In the genomic region with DNA sequence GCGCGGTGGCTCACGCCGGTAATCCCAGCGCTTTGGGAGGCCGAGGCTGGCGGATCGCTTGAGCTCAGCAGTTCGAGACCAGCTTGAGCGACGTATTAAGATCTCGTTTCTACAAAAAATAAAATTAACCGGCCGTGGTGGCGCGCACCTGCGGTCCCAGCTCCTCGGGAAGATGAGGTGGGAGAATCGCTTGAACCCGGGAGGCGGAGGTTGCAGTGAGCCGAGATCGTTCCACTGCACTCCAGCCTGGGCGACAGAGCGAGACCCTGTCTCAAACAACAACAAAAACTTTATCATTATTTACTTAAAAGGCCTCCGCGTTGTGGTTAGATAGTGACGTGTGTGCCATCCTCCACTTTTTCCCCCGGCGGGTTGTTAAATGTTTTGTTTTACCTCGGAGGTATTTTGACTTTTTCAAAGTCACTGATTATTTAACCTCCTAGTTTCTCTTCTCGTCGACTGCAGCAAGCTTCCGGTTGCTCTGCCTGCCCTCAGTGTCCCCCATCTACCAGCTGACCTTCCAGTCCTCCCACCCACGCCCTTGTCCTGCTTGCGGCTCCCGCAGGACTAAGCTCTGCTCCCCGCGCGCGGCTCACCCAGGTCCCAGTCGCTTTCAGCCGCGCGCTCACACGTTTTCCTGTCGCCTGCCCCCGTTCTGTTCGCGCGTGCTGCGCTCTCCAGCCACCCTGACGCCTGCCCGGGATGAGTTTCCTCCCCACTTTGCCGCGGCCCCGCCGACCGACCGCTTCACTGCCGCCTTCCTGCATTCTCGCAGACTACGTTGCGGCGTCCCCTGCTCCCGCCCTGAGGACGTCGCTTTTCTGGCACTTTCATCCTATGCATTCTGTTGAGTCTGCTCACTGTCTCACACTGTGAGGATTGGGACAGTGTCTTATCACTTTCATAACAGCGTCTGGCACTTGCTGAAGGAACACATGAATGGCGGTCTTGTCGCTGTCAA, we compare ENCODE assay signal across 8 cellular contexts. TPM values are rescaled to one million over a fixed set of nuclear protein-coding genes. Genes with fewer than 3 reads are reported as not detected.
DNase-seq lines count a peak whose midpoint lies in the region; ATAC-seq lines count a peak whose summit lies in the region.

No MANE protein-coding gene starts in this region.

- whole genome bisulfite sequencing in esophagus, 2 donors, result 1% methylated on average over 71 of the region's 71 CpGs

- H3K9me3 ChIP-seq in CD4-positive, CD25-positive, alpha-beta regulatory T cell (ENCODE audit: control insufficient read depth in 2 of 2, low read length in 2 of 2), result no peaks in the 10 kb centered on the region
- H3K9me3 ChIP-seq in HUES48 (ENCODE audit: control insufficient read depth, insufficient read depth, low read length) (no peaks in the 10 kb centered on the region), esophagus (ENCODE audit: control insufficient read depth in 2 of 2, insufficient read depth in 1 of 2, low read depth in 1 of 2, low read length in 1 of 2) (no peaks in the 10 kb centered on the region), muscle layer of duodenum (ENCODE audit: control insufficient read depth in 1 of 2, low read length in 2 of 2) (no peaks in the 10 kb centered on the region)

- H3K4me3 Mint-ChIP-seq in CD4-positive, CD25-positive, alpha-beta regulatory T cell, result peak overlapping the region; percentile 97 to 99 (median 98)

- ATAC-seq in CD4-positive, CD25-positive, alpha-beta regulatory T cell (ENCODE audit: low read depth in 2 of 2), result peak in 1 of 2 donors; percentile 0
- ATAC-seq in GM19395 (IDR thresholded peaks at IDR 0.05; ENCODE audit: unreplicated experiment), result peak; percentile 32

- H3K27ac ChIP-seq in CD4-positive, CD25-positive, alpha-beta regulatory T cell (ENCODE audit: insufficient read depth, low read length, poor library complexity, severe bottlenecking), result peak overlapping the region; percentile 96
- H3K27ac ChIP-seq in HUES48 (ENCODE audit: low read depth, low read length), result peak overlapping the region; percentile 49
- peak overlapping the region; percentile 93 to 96 for H3K27ac ChIP-seq in esophagus (ENCODE audit: low read depth in 2 of 2, low read length in 1 of 2)
- H3K27ac ChIP-seq in muscle layer of duodenum (ENCODE audit: low read length), result peak overlapping the region; percentile 97

- no peaks in the 10 kb centered on the region for H3K36me3 Mint-ChIP-seq in CD4-positive, CD25-positive, alpha-beta regulatory T cell

- peaks cover 19 to 42% (median 34%) of the 10 kb centered on the region in 4 donors for H3K4me1 Mint-ChIP-seq in CD4-positive, CD25-positive, alpha-beta regulatory T cell

- H3K4me1 ChIP-seq in CD4-positive, CD25-positive, alpha-beta regulatory T cell (ENCODE audit: control insufficient read depth, insufficient read depth, low read length, poor library complexity, severe bottlenecking), result peaks cover 39% of the 10 kb centered on the region
- H3K4me1 ChIP-seq in HUES48 (ENCODE audit: control insufficient read depth, insufficient read depth, low read length), result peaks cover 30% of the 10 kb centered on the region
- no peaks in the 10 kb centered on the region for H3K4me1 ChIP-seq in esophagus (ENCODE audit: control insufficient read depth in 2 of 2, insufficient read depth in 2 of 2, low read length in 1 of 2)
- peaks cover 14 to 28% of the 10 kb centered on the region in 2 donors for H3K4me1 ChIP-seq in muscle layer of duodenum (ENCODE audit: control insufficient read depth in 1 of 2, insufficient read depth in 2 of 2, low read length in 2 of 2)

- H3K9me3 Mint-ChIP-seq in CD4-positive, CD25-positive, alpha-beta regulatory T cell, result peaks cover 0 to 3% (median 0%) of the 10 kb centered on the region in 7 donors

- H3K27me3 Mint-ChIP-seq in CD4-positive, CD25-positive, alpha-beta regulatory T cell, result peaks cover 15% of the 10 kb centered on the region

- peak overlapping the region; percentile 99 to 100 (median 99) for H3K27ac Mint-ChIP-seq in CD4-positive, CD25-positive, alpha-beta regulatory T cell

- peaks cover 4% of the 10 kb centered on the region for H3K36me3 ChIP-seq in CD4-positive, CD25-positive, alpha-beta regulatory T cell (ENCODE audit: control insufficient read depth, insufficient read depth, low read length)
- H3K36me3 ChIP-seq in HUES48 (ENCODE audit: control insufficient read depth, insufficient read depth, low read length) (peaks cover 7% of the 10 kb centered on the region; the same call in 1 of the 2 replicates), esophagus (ENCODE audit: control insufficient read depth in 2 of 2, insufficient read depth in 2 of 2, low read length in 1 of 2) (no peaks in the 10 kb centered on the region), muscle layer of duodenum (ENCODE audit: control insufficient read depth in 1 of 2, insufficient read depth in 2 of 2, low read length in 2 of 2) (peaks cover 0 to 5% of the 10 kb centered on the region in 2 donors)

- H3K27me3 ChIP-seq in CD4-positive, CD25-positive, alpha-beta regulatory T cell (ENCODE audit: control insufficient read depth, insufficient read depth, low read length), result no peaks in the 10 kb centered on the region
- H3K27me3 ChIP-seq in HUES48 (ENCODE audit: control insufficient read depth, insufficient read depth, low read length), result no peaks in the 10 kb centered on the region
- no peaks in the 10 kb centered on the region for H3K27me3 ChIP-seq in esophagus (ENCODE audit: control insufficient read depth in 1 of 2, insufficient read depth in 2 of 2, low read length in 2 of 2)
- H3K27me3 ChIP-seq in muscle layer of duodenum (ENCODE audit: low read depth, low read length), result no peaks in the 10 kb centered on the region

- DNase-seq in CD4-positive, CD25-positive, alpha-beta regulatory T cell, result peak; percentile 60 to 82 (median 78)
- peak; percentile 95 for DNase-seq in OCI-M1 (lab: John Stamatoyannopoulos, UW)
- peak; percentile 73 for DNase-seq in activated T-cell treated with anti-CD3 and anti-CD28 coated beads for 48 hours (ENCODE audit: low read depth)
- peak; percentile 34 to 55 for DNase-seq in stimulated activated CD8-positive, alpha-beta memory T cell treated with anti-CD3 and anti-CD28 coated beads, Interleukin-7, amount 100 ng/mL, for 4 hours (ENCODE audit: low read depth in 2 of 2)

- H3K4me3 ChIP-seq in CD4-positive, CD25-positive, alpha-beta regulatory T cell (ENCODE audit: low read depth, low read length), result peak overlapping the region; percentile 75
- H3K4me3 ChIP-seq in HUES48 (ENCODE audit: low read depth, low read length), result peak overlapping the region; percentile 73
- peak overlapping the region; percentile 48 to 74 for H3K4me3 ChIP-seq in esophagus (ENCODE audit: low read depth in 1 of 2, low read length in 2 of 2)
- H3K4me3 ChIP-seq in muscle layer of duodenum (ENCODE audit: low read depth in 1 of 2, low read length in 2 of 2), result peak overlapping the region; percentile 75 to 92

- H3K9ac ChIP-seq in HUES48 (ENCODE audit: low read depth, low read length), result peak overlapping the region; percentile 77

RNA-seq across cellular contexts. Expression of gene SCAF11, which starts 1.2 kb away (rescaled TPM):
- total RNA-seq in CD4-positive, CD25-positive, alpha-beta regulatory T cell, result 171 TPM
- polyA plus RNA-seq in CD4-positive, CD25-positive, alpha-beta regulatory T cell, result 10 to 100 TPM; 81.5 to 97.2 (median 83.7) TPM
- polyA plus RNA-seq in esophagus, result 10 to 100 TPM; 19.4 to 23.4 TPM

Comparison
In these comparisons a context has a peak if more than half of its experiments do, and no peak if none do; other contexts are left out.
1. DNase-seq: peak in every context shown above with its lines; median percentile 95 in OCI-M1; 78 in CD4-positive, CD25-positive, alpha-beta regulatory T cell; 73 in activated T-cell treated with anti-CD3 and anti-CD28 coated beads for 48 hours; 44 in stimulated activated CD8-positive, alpha-beta memory T cell treated with anti-CD3 and anti-CD28 coated beads, Interleukin-7, amount 100 ng/mL, for 4 hours.